ENCODE assay signal across 5 cellular contexts in the genomic region with DNA sequence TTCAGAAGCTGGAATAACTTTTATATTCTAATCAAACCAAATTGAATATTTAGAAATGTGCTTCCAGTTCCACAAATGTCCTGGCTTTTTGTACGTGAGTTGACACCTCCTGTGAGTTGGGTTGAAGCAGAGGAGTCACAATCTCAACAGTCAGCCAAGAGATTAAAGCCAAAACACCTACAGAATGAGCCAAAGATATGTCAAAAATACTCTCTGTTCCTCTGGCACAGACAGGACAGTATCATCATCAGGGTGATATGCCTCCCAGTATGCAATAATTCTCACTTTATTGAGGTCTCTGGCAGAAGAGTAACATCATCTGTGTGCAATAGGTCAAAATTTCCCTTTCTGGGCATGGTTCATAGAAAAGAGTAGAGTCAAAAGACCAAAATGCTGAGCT.
"Had no signal": no experiment of that assay in that cellular context is flagged by ENCODE, and none has a peak within 500 bp of the region (broad histone marks: within the 10 kb centered on the region; RNA-seq: fewer than 3 reads in every experiment).

No MANE protein-coding gene starts in this region.

- ATAC-seq: GM23338, K562 had no signal

- DNase-seq: H9, HCEC 1CT, IMR-90 had no signal

- H3K4me3 ChIP-seq: GM23338, K562 had no signal
